Comparison of ENCODE assay signal across 22 cellular contexts in genomic region chr2:30358822-30359221, GRCh38.
A peak's percentile ranks its signal among the peaks of the same experiment; 100 is the strongest.
DNase-seq lines count a peak whose midpoint lies in the region; ATAC-seq and TF ChIP-seq lines count a peak whose summit lies in the region.
"Had no signal": no experiment of that assay in that cellular context is flagged by ENCODE, and none has a peak within 500 bp of the region (broad histone marks: within the 10 kb centered on the region; RNA-seq: fewer than 3 reads in every experiment).

No MANE protein-coding gene starts in this region.

- no peak overlapping the region for H3K4me3 ChIP-seq in ascending aorta
- H3K4me3 ChIP-seq: dorsolateral prefrontal cortex had no signal

- no peaks in the 10 kb centered on the region for H3K36me3 Mint-ChIP-seq in progenitor cell of endocrine pancreas (ENCODE audit: insufficient read depth)
- no peaks in the 10 kb centered on the region for H3K36me3 Mint-ChIP-seq in CD4-positive, alpha-beta T cell (ENCODE audit: low read depth)
- H3K36me3 Mint-ChIP-seq: CD8-positive, alpha-beta T cell had no signal

- H3K27ac ChIP-seq in ascending aorta, result peak overlapping the region; percentile 81 to 86
- no peak overlapping the region for H3K27ac ChIP-seq in CD4-positive, alpha-beta T cell (ENCODE audit: low read depth, low read length)
- H3K27ac ChIP-seq: dorsolateral prefrontal cortex had no signal

- peaks cover 18 to 39% of the 10 kb centered on the region in 2 donors for H3K4me1 ChIP-seq in ascending aorta

- H3K4me3 Mint-ChIP-seq in progenitor cell of endocrine pancreas (ENCODE audit: low read depth), result no peak overlapping the region
- no peak overlapping the region for H3K4me3 Mint-ChIP-seq in CD4-positive, alpha-beta T cell
- H3K4me3 Mint-ChIP-seq: activated naive CD4-positive, alpha-beta T cell treated with anti-CD3 and anti-CD28 coated beads for 36 hours; activated T-cell treated with anti-CD3 and anti-CD28 coated beads, Interleukin-2, amount 50 U/mL, for 72 hours; CD8-positive, alpha-beta T cell; neural crest cell had no signal

- no peaks in the 10 kb centered on the region for H3K36me3 ChIP-seq in ascending aorta

- peak overlapping the region; percentile 24 for H3K27ac Mint-ChIP-seq in progenitor cell of endocrine pancreas
- no peak overlapping the region for H3K27ac Mint-ChIP-seq in CD4-positive, alpha-beta T cell
- H3K27ac Mint-ChIP-seq: activated naive CD4-positive, alpha-beta T cell treated with anti-CD3 and anti-CD28 coated beads for 36 hours; activated T-cell treated with anti-CD3 and anti-CD28 coated beads, Interleukin-2, amount 50 U/mL, for 72 hours; CD8-positive, alpha-beta T cell had no signal

- no peaks in the 10 kb centered on the region for H3K27me3 ChIP-seq in ascending aorta
- no peaks in the 10 kb centered on the region for H3K27me3 ChIP-seq in CD4-positive, alpha-beta T cell (ENCODE audit: control insufficient read depth, insufficient read depth, low read length)

- no peaks in the 10 kb centered on the region for H3K9me3 ChIP-seq in ascending aorta
- no peaks in the 10 kb centered on the region for H3K9me3 ChIP-seq in CD4-positive, alpha-beta T cell (ENCODE audit: control insufficient read depth, low read length)

- CTCF ChIA-PET in CD4-positive, alpha-beta T cell (lab: Charles Lee), result no interaction called here

- TF ChIP-seq CTCF in ascending aorta (IDR thresholded peaks at IDR 0.05) (no peak), progenitor cell of endocrine pancreas (IDR thresholded peaks at IDR 0.05; ENCODE audit: unreplicated experiment) (no peak)
- no peak for TF ChIP-seq CTCF in CD4-positive, alpha-beta T cell (IDR thresholded peaks at IDR 0.05)

- POLR2A ChIA-PET in CD4-positive, alpha-beta T cell (lab: Charles Lee), result interaction anchor here (0.9 kb wide), 1 partner anchor 22 kb away, joined by 3 read pairs; no protein-coding TSS in a partner anchor

- ATAC-seq in CD4-positive, alpha-beta T cell (ENCODE audit: poor library complexity), result no peak
- no peak for ATAC-seq in GM18861 (IDR thresholded peaks at IDR 0.05; ENCODE audit: unreplicated experiment)
- ATAC-seq: activated T-cell treated with anti-CD3 and anti-CD28 coated beads, Interleukin-2, amount 50 U/mL, for 72 hours; CD8-positive, alpha-beta T cell had no signal

- no peaks in the 10 kb centered on the region for H3K9me3 Mint-ChIP-seq in progenitor cell of endocrine pancreas (ENCODE audit: low read depth)
- H3K9me3 Mint-ChIP-seq in CD4-positive, alpha-beta T cell, result no peaks in the 10 kb centered on the region
- H3K9me3 Mint-ChIP-seq: activated naive CD4-positive, alpha-beta T cell treated with anti-CD3 and anti-CD28 coated beads for 36 hours; CD8-positive, alpha-beta T cell; neural crest cell had no signal

- H3K27me3 Mint-ChIP-seq in progenitor cell of endocrine pancreas, result peaks cover 8% of the 10 kb centered on the region
- no peaks in the 10 kb centered on the region for H3K27me3 Mint-ChIP-seq in CD4-positive, alpha-beta T cell

- intact Hi-C loops in ascending aorta (cut with DNase I), result no loop called here
- intact Hi-C loops in CD4-positive, alpha-beta T cell (cut with DNase I, micrococcal nuclease), result no loop called here

- H3K4me1 Mint-ChIP-seq in progenitor cell of endocrine pancreas (ENCODE audit: low read depth), result no peaks in the 10 kb centered on the region
- peaks cover 41% of the 10 kb centered on the region for H3K4me1 Mint-ChIP-seq in CD4-positive, alpha-beta T cell (ENCODE audit: low read depth)
- H3K4me1 Mint-ChIP-seq: neural crest cell had no signal

- DNase-seq in DMS 273 treated with DMSO at 0.1 percent for 48 hours (lab: John Stamatoyannopoulos, UW), result peak; percentile 91
- peak; percentile 98 for DNase-seq in NCI-H1694 treated with DMSO at 0.1 percent for 48 hours (lab: John Stamatoyannopoulos, UW)
- no peak for DNase-seq in ascending aorta (ENCODE audit: low spot score in 2 of 2)
- no peak for DNase-seq in progenitor cell of endocrine pancreas (ENCODE audit: low spot score, unreplicated experiment)
- no peak for DNase-seq in medulla oblongata (ENCODE audit: extremely low spot score)
- no peak for DNase-seq in CD4-positive, alpha-beta T cell
- DNase-seq: activated CD4-positive, alpha-beta T cell treated with anti-CD3 and anti-CD28 coated beads for 1 hour; activated naive CD4-positive, alpha-beta T cell treated with anti-CD3 and anti-CD28 coated beads for 36 hours; activated T-cell treated with anti-CD3 and anti-CD28 coated beads, Interleukin-2, amount 50 U/mL, for 72 hours; amniotic stem cell; caudate nucleus; CD8-positive, alpha-beta T cell; DMS53; dorsolateral prefrontal cortex; head of caudate nucleus; NCI-H1105; NCI-H2081 treated with DMSO at 0.1 percent for 48 hours; NCI-H526 treated with DMSO at 0.1 percent for 48 hours; posterior cingulate gyrus; T1000 had no signal

Comparison
In these comparisons a context has a peak if more than half of its experiments do, and no peak if none do; other contexts are left out.
1. DNase-seq: peak in DMS 273 treated with DMSO at 0.1 percent for 48 hours (single experiment) and NCI-H1694 treated with DMSO at 0.1 percent for 48 hours (single experiment); none in ascending aorta (0 of 2), progenitor cell of endocrine pancreas (single experiment), medulla oblongata (single experiment) and CD4-positive, alpha-beta T cell (0 of 10).